ENCODE assay signal across 7 cellular contexts in genomic region chr12:127175361-127175760, GRCh38.
"Had no signal": no experiment of that assay in that cellular context is flagged by ENCODE, and none has a peak within 500 bp of the region (broad histone marks: within the 10 kb centered on the region; RNA-seq: fewer than 3 reads in every experiment).

No MANE protein-coding gene starts in this region.

- H3K9me3 ChIP-seq: HAP-1 had no signal

- H3K36me3 ChIP-seq: HAP-1 had no signal

- H3K36me3 Mint-ChIP-seq: IgD-negative memory B cell had no signal

- ATAC-seq: HCT116, HepG2 had no signal

- DNase-seq: GOT3, H7 had no signal

- H3K27me3 Mint-ChIP-seq: IgD-negative memory B cell had no signal

- H3K4me3 Mint-ChIP-seq: IgD-negative memory B cell had no signal

- H3K27ac ChIP-seq: HL-60 had no signal

- H3K4me3 ChIP-seq: HAP-1 had no signal

- H3K4me1 ChIP-seq: HAP-1 had no signal

- H3K27ac Mint-ChIP-seq: IgD-negative memory B cell had no signal
